ENCODE assay signal across 2 cellular contexts in the genomic region with DNA sequence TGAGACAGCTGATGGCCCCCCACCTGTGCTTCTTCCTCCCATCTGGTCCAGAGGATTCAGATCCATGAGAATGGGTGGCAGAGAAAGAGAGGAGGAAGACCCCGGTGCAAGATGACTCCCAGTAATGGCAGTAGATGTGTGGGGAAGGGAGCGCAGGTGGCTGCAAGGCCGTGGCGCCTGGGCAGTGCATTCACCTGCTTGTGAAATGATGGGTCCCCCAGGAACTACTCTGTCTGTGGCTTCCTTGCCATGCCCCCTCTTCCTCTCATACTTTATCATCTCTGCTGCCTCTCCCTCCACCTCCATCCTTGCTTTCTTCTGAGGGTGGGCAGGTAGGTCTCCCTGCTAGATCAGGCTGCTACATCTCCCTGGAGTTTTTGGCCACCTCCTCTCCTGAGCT.
TF ChIP-seq lines count a peak whose summit lies in the region.

No MANE protein-coding gene starts in this region.

TF ChIP-seq in IMR-90, 13 proteins besides CTCF, POLR2A, EP300 and RAD21:
- no peak for TF ChIP-seq CEBPB (IDR thresholded peaks at IDR 0.05; ENCODE audit: low read depth, low read length)
- TF ChIP-seq MAFK (IDR thresholded peaks at IDR 0.05; ENCODE audit: low read depth, low read length) = no peak
- TF ChIP-seq CHD1 (IDR thresholded peaks at IDR 0.05; ENCODE audit: low read depth, low read length) = no peak
- no peak for TF ChIP-seq BHLHE40 (IDR thresholded peaks at IDR 0.05; ENCODE audit: low read depth, low read length)
- no peak for TF ChIP-seq FOS (IDR thresholded peaks at IDR 0.05; ENCODE audit: low read depth, low read length)
- TF ChIP-seq RCOR1 (IDR thresholded peaks at IDR 0.05; ENCODE audit: insufficient replicate concordance, low read length) = no peak
- TF ChIP-seq MXI1 (IDR thresholded peaks at IDR 0.05; ENCODE audit: borderline replicate concordance, low read depth, low read length) = no peak
- TF ChIP-seq SMC3 (IDR thresholded peaks at IDR 0.05; ENCODE audit: low read depth, low read length) = no peak
- no peak for TF ChIP-seq MAZ (IDR thresholded peaks at IDR 0.05; ENCODE audit: borderline replicate concordance, low read depth, low read length)
- no peak for TF ChIP-seq ELK1 (IDR thresholded peaks at IDR 0.05; ENCODE audit: borderline replicate concordance, low read depth, low read length)
- TF ChIP-seq USF2 (IDR thresholded peaks at IDR 0.05; ENCODE audit: low read depth, low read length) = no peak
- no peak for TF ChIP-seq NFE2L2 (IDR thresholded peaks at IDR 0.05; ENCODE audit: low read depth, low read length)
- TF ChIP-seq RFX5 (IDR thresholded peaks at IDR 0.05; ENCODE audit: low read depth, low read length) = no peak
TF ChIP-seq in IMR-90: peak in this region for 0.

TF ChIP-seq in HepG2, 621 proteins besides CTCF, POLR2A, EP300 and RAD21:
- TF ChIP-seq ZNF816 (CRISPR knock-in tag; IDR thresholded peaks at IDR 0.05; ENCODE audit: borderline replicate concordance) (no peak), ZNF790 (CRISPR knock-in tag; IDR thresholded peaks at IDR 0.05; ENCODE audit: borderline replicate concordance) (no peak), SMAD3 (CRISPR knock-in tag; IDR thresholded peaks at IDR 0.05) (no peak), RFX1 (IDR thresholded peaks at IDR 0.05) (no peak), TEAD3 (CRISPR knock-in tag; optimal IDR thresholded peaks at IDR 0.05; ENCODE audit: borderline replicate concordance) (no peak)
- TF ChIP-seq, protein P1, sequence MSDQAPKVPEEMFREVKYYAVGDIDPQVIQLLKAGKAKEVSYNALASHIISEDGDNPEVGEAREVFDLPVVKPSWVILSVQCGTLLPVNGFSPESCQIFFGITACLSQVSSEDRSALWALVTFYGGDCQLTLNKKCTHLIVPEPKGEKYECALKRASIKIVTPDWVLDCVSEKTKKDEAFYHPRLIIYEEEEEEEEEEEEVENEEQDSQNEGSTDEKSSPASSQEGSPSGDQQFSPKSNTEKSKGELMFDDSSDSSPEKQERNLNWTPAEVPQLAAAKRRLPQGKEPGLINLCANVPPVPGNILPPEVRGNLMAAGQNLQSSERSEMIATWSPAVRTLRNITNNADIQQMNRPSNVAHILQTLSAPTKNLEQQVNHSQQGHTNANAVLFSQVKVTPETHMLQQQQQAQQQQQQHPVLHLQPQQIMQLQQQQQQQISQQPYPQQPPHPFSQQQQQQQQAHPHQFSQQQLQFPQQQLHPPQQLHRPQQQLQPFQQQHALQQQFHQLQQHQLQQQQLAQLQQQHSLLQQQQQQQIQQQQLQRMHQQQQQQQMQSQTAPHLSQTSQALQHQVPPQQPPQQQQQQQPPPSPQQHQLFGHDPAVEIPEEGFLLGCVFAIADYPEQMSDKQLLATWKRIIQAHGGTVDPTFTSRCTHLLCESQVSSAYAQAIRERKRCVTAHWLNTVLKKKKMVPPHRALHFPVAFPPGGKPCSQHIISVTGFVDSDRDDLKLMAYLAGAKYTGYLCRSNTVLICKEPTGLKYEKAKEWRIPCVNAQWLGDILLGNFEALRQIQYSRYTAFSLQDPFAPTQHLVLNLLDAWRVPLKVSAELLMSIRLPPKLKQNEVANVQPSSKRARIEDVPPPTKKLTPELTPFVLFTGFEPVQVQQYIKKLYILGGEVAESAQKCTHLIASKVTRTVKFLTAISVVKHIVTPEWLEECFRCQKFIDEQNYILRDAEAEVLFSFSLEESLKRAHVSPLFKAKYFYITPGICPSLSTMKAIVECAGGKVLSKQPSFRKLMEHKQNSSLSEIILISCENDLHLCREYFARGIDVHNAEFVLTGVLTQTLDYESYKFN (CRISPR knock-in tag; conservative IDR thresholded peaks at IDR 0.05) = no peak
- TF ChIP-seq, protein P2, sequence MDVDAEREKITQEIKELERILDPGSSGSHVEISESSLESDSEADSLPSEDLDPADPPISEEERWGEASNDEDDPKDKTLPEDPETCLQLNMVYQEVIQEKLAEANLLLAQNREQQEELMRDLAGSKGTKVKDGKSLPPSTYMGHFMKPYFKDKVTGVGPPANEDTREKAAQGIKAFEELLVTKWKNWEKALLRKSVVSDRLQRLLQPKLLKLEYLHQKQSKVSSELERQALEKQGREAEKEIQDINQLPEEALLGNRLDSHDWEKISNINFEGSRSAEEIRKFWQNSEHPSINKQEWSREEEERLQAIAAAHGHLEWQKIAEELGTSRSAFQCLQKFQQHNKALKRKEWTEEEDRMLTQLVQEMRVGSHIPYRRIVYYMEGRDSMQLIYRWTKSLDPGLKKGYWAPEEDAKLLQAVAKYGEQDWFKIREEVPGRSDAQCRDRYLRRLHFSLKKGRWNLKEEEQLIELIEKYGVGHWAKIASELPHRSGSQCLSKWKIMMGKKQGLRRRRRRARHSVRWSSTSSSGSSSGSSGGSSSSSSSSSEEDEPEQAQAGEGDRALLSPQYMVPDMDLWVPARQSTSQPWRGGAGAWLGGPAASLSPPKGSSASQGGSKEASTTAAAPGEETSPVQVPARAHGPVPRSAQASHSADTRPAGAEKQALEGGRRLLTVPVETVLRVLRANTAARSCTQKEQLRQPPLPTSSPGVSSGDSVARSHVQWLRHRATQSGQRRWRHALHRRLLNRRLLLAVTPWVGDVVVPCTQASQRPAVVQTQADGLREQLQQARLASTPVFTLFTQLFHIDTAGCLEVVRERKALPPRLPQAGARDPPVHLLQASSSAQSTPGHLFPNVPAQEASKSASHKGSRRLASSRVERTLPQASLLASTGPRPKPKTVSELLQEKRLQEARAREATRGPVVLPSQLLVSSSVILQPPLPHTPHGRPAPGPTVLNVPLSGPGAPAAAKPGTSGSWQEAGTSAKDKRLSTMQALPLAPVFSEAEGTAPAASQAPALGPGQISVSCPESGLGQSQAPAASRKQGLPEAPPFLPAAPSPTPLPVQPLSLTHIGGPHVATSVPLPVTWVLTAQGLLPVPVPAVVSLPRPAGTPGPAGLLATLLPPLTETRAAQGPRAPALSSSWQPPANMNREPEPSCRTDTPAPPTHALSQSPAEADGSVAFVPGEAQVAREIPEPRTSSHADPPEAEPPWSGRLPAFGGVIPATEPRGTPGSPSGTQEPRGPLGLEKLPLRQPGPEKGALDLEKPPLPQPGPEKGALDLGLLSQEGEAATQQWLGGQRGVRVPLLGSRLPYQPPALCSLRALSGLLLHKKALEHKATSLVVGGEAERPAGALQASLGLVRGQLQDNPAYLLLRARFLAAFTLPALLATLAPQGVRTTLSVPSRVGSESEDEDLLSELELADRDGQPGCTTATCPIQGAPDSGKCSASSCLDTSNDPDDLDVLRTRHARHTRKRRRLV (CRISPR knock-in tag; IDR thresholded peaks at IDR 0.05) = no peak
